Comparison of ENCODE assay signal across 3 cellular contexts in genomic region chr1:86339014-86339413, GRCh38.
TF ChIP-seq lines count a peak whose summit lies in the region.

No MANE protein-coding gene starts in this region.

TF ChIP-seq in A549, 52 proteins besides CTCF, POLR2A, EP300 and RAD21:
- TF ChIP-seq MAFK (IDR thresholded peaks at IDR 0.05; ENCODE audit: partially characterized antibody) = peak; percentile 41
- TF ChIP-seq NR3C1 (IDR thresholded peaks at IDR 0.05) = no peak

TF ChIP-seq in IMR-90, 13 proteins besides CTCF, POLR2A, EP300 and RAD21:
- 0 out of 2 replicates have a peak, but pooled peaks have one; percentile 34 for TF ChIP-seq MAFK (IDR thresholded peaks at IDR 0.05; ENCODE audit: low read depth, low read length)
- TF ChIP-seq ELK1 (IDR thresholded peaks at IDR 0.05; ENCODE audit: borderline replicate concordance, low read depth, low read length) = no peak

TF ChIP-seq in K562, 482 proteins besides CTCF, POLR2A, EP300 and RAD21:
- TF ChIP-seq XRCC4 (IDR thresholded peaks at IDR 0.05; ENCODE audit: extremely low read depth, insufficient read depth, insufficient read length) (no peak), ATF2 (CRISPR knock-in tag; IDR thresholded peaks at IDR 0.05) (no peak), MAFF (IDR thresholded peaks at IDR 0.05; ENCODE audit: low read length) (peak; percentile 25; the same call in 1 of the 2 replicates), C11orf30 (IDR thresholded peaks at IDR 0.05; ENCODE audit: low read depth) (peak; percentile 49; the same call in 1 of the 2 replicates), ZNF316 (IDR thresholded peaks at IDR 0.05) (peak; percentile 75), CTCFL (IDR thresholded peaks at IDR 0.05; ENCODE audit: borderline replicate concordance, insufficient read depth, low read depth, low read length, poor library complexity, severe bottlenecking) (no peak)
TF ChIP-seq in K562: peak in this region for 3.
